In the genomic region with DNA sequence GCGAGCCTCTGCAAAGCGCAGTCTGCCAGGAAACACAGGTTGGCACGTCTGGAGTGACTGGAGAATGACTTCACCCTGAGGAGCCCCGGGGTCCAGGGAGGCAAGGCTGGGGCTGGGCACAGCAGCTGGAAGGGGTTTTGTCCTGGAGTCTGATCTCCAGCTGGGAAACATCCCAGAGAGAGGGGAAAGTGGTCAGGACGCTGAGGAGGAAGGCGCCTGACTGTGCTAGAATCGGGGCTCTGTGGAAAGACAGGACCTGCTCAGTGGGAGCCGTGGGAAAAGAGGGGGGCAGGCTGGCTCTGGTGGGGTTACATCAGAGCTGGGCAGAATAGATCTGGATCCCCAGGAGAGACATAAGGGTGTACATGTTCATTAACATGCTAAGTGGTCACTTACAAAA, we compare ENCODE assay signal across 27 cellular contexts.
DNase-seq lines count a peak whose midpoint lies in the region; ATAC-seq, FAIRE-seq and TF ChIP-seq lines count a peak whose summit lies in the region.
"Had no signal": no experiment of that assay in that cellular context is flagged by ENCODE, and none has a peak within 500 bp of the region (broad histone marks: within the 10 kb centered on the region; RNA-seq: fewer than 3 reads in every experiment).

No MANE protein-coding gene starts in this region.

- POLR2A ChIA-PET in SK-N-SH (lab: Yijun Ruan, JAX) (no interaction called here), WTC11 (lab: Charles Lee) (no interaction called here)

- H3F3A ChIP-seq in SK-N-SH (replicated peaks; ENCODE audit: insufficient read depth) (peaks cover 19% of the 10 kb centered on the region), neural progenitor cell (ENCODE audit: low read depth) (no peaks in the 10 kb centered on the region)

- H3K27ac ChIP-seq in SK-N-SH (ENCODE audit: low read depth in 2 of 2, low read length in 1 of 2) = no peak overlapping the region
- peak overlapping the region; percentile 3 for H3K27ac ChIP-seq in subcutaneous abdominal adipose tissue (ENCODE audit: low read depth, low read length)
- H3K27ac ChIP-seq in neural progenitor cell = no peak overlapping the region
- H3K27ac ChIP-seq: SJSA1 had no signal

- FAIRE-seq in urothelium cell line (lab: Jason Lieb, UNC) = no peak
- FAIRE-seq: G401.6, RCC 7860 had no signal

- CTCF ChIA-PET in SK-N-SH (lab: Yijun Ruan, JAX) = interaction anchor here (0.5 kb wide), 1 partner anchor 27 kb away, joined by 3 read pairs; no protein-coding TSS in a partner anchor
- CTCF ChIA-PET in WTC11 (lab: Charles Lee) = no interaction called here

- H3K4me2 ChIP-seq in SK-N-SH = no peak overlapping the region
- no peak overlapping the region for H3K4me2 ChIP-seq in neural progenitor cell

- H2AFZ ChIP-seq in SK-N-SH (ENCODE audit: low read depth) (no peak overlapping the region), neural progenitor cell (replicated peaks) (no peak overlapping the region)

- no peaks in the 10 kb centered on the region for H3K9me2 ChIP-seq in SK-N-SH

- H3K36me3 ChIP-seq in SK-N-SH (replicated peaks in 1 of 2; ENCODE audit: control insufficient read depth in 1 of 2, insufficient read depth in 2 of 2, low read length in 1 of 2) (peaks cover 11 to 43% of the 10 kb centered on the region in 2 experiments), subcutaneous abdominal adipose tissue (ENCODE audit: control insufficient read depth in 5 of 5, insufficient read depth in 5 of 5, low read length in 5 of 5) (peaks cover 41 to 96% (median 82%) of the 10 kb centered on the region in 5 donors), neural progenitor cell (no peaks in the 10 kb centered on the region)

- H3K27ac Mint-ChIP-seq in WTC11 (peak overlapping the region; percentile 50), mesothelial cell of epicardium (peak overlapping the region; percentile 44), neural progenitor cell (no peak overlapping the region)
- H3K27ac Mint-ChIP-seq: CD8-positive, alpha-beta T cell had no signal

- H3K36me3 Mint-ChIP-seq in WTC11 (peaks cover 4% of the 10 kb centered on the region), mesothelial cell of epicardium (peaks cover 29% of the 10 kb centered on the region), neural progenitor cell (peaks cover 16% of the 10 kb centered on the region)
- H3K36me3 Mint-ChIP-seq: CD8-positive, alpha-beta T cell had no signal

- H4K20me1 ChIP-seq in SK-N-SH (ENCODE audit: insufficient read depth) = no peaks in the 10 kb centered on the region
- no peaks in the 10 kb centered on the region for H4K20me1 ChIP-seq in neural progenitor cell (ENCODE audit: low read depth)

- no peaks in the 10 kb centered on the region for H3K9me3 Mint-ChIP-seq in WTC11
- H3K9me3 Mint-ChIP-seq in mesothelial cell of epicardium = no peaks in the 10 kb centered on the region
- H3K9me3 Mint-ChIP-seq in neural progenitor cell = no peaks in the 10 kb centered on the region
- H3K9me3 Mint-ChIP-seq: CD8-positive, alpha-beta T cell had no signal

- TF ChIP-seq RAD21 in SK-N-SH (IDR thresholded peaks at IDR 0.05; ENCODE audit: low read length) = no peak

- ATAC-seq in SK-N-SH treated with all-trans-retinoic acid at 6 μM for 48 hours = no peak
- no peak for ATAC-seq in WTC11
- ATAC-seq: CD8-positive, alpha-beta T cell; HCT116 had no signal

- no peak for TF ChIP-seq CTCF in SK-N-SH (IDR thresholded peaks at IDR 0.05)
- TF ChIP-seq CTCF in WTC11 (IDR thresholded peaks at IDR 0.05) = no peak
- TF ChIP-seq CTCF in mesothelial cell of epicardium (IDR thresholded peaks at IDR 0.05; ENCODE audit: unreplicated experiment) = no peak
- no peak for TF ChIP-seq CTCF in neural progenitor cell (IDR thresholded peaks at IDR 0.05)

- H3K4me1 Mint-ChIP-seq in WTC11 (no peaks in the 10 kb centered on the region), mesothelial cell of epicardium (peaks cover 14% of the 10 kb centered on the region), neural progenitor cell (no peaks in the 10 kb centered on the region)

- no peaks in the 10 kb centered on the region; the same call in 1 of the 2 replicates for H3K79me2 ChIP-seq in SK-N-SH (ENCODE audit: insufficient read depth)
- no peaks in the 10 kb centered on the region for H3K79me2 ChIP-seq in neural progenitor cell (ENCODE audit: low read depth)

- no peaks in the 10 kb centered on the region for H3K9me3 ChIP-seq in SK-N-SH
- H3K9me3 ChIP-seq in subcutaneous abdominal adipose tissue (ENCODE audit: control insufficient read depth in 5 of 5, low read length in 5 of 5) = no peaks in the 10 kb centered on the region
- H3K9me3 ChIP-seq in neural progenitor cell (ENCODE audit: low read depth) = no peaks in the 10 kb centered on the region
- H3K9me3 ChIP-seq: SJSA1 had no signal

- H3K4me3 ChIP-seq in SK-N-SH (ENCODE audit: low read depth in 2 of 2, low read length in 1 of 2) (no peak overlapping the region), subcutaneous abdominal adipose tissue (ENCODE audit: low read depth in 1 of 5, low read length in 5 of 5) (no peak overlapping the region), neural progenitor cell (no peak overlapping the region)
- H3K4me3 ChIP-seq: SJSA1 had no signal

- H3K9ac ChIP-seq in SK-N-SH (no peak overlapping the region), subcutaneous abdominal adipose tissue (ENCODE audit: low read length in 5 of 5) (no peak overlapping the region), neural progenitor cell (no peak overlapping the region)

- 80% methylated on average over 8 of the region's 8 CpGs for WGBS in SK-N-SH (ENCODE audit: low lambda C conversion rate)

- no peak for TF ChIP-seq EP300 in SK-N-SH (IDR thresholded peaks at IDR 0.05; ENCODE audit: borderline replicate concordance in 1 of 2, low read depth in 1 of 2, low read length in 1 of 2)

- H3K4me3 Mint-ChIP-seq in WTC11 (no peak overlapping the region), mesothelial cell of epicardium (no peak overlapping the region), neural progenitor cell (no peak overlapping the region)
- H3K4me3 Mint-ChIP-seq: CD8-positive, alpha-beta T cell had no signal

- H3K4me1 ChIP-seq in SK-N-SH (ENCODE audit: control insufficient read depth in 1 of 2, insufficient read depth in 2 of 2, low read depth in 1 of 2, low read length in 1 of 2) (no peaks in the 10 kb centered on the region; a peak in 1 of 4 replicates), subcutaneous abdominal adipose tissue (ENCODE audit: control insufficient read depth in 5 of 5, insufficient read depth in 5 of 5, low read length in 5 of 5) (peaks cover 0 to 18% (median 7%) of the 10 kb centered on the region in 5 donors), neural progenitor cell (no peaks in the 10 kb centered on the region)
- H3K4me1 ChIP-seq: SJSA1 had no signal

- H3K27me3 ChIP-seq in SK-N-SH (ENCODE audit: insufficient read depth) = no peaks in the 10 kb centered on the region
- no peaks in the 10 kb centered on the region for H3K27me3 ChIP-seq in subcutaneous abdominal adipose tissue (ENCODE audit: control insufficient read depth in 5 of 5, insufficient read depth in 4 of 5, low read length in 5 of 5)
- no peaks in the 10 kb centered on the region for H3K27me3 ChIP-seq in neural progenitor cell
- H3K27me3 ChIP-seq: SJSA1 had no signal

- DNase-seq in SK-N-SH = peak; percentile 26
- no peak for DNase-seq in WTC11 (ENCODE audit: low spot score)
- no peak for DNase-seq in mesothelial cell of epicardium (ENCODE audit: low spot score in 2 of 2, unreplicated experiment in 2 of 2)
- DNase-seq in neural progenitor cell (ENCODE audit: low spot score) = no peak
- no peak for DNase-seq in urothelium cell line (ENCODE audit: low spot score)
- no peak for DNase-seq in T1000 (lab: John Stamatoyannopoulos, UW)
- DNase-seq: 8988T; C1 segment of cervical spinal cord; Calu3; CD8-positive, alpha-beta T cell; DMS153; GOT3; Kasumi-1; NCI-H1048; NCI-H1436; NCI-H187 treated with DMSO at 0.1 percent for 48 hours; NCI-H2107; NCI-H226; NCI-H524 treated with DMSO at 0.1 percent for 48 hours; OCI-M1; SW 1271 had no signal

- no peaks in the 10 kb centered on the region for H3K27me3 Mint-ChIP-seq in WTC11 (ENCODE audit: low read depth)
- H3K27me3 Mint-ChIP-seq in mesothelial cell of epicardium (ENCODE audit: low read depth) = no peaks in the 10 kb centered on the region
- H3K27me3 Mint-ChIP-seq in neural progenitor cell (ENCODE audit: insufficient read depth, low read depth) = no peaks in the 10 kb centered on the region

TF ChIP-seq in SK-N-SH, 30 proteins besides CTCF, POLR2A, EP300 and RAD21 (continues in another document):
- TF ChIP-seq GABPA (IDR thresholded peaks at IDR 0.05; ENCODE audit: low read depth) (no peak), FOXM1 (IDR thresholded peaks at IDR 0.05; ENCODE audit: low read depth) (no peak), ELF1 (IDR thresholded peaks at IDR 0.05) (no peak), NFIC (IDR thresholded peaks at IDR 0.05; ENCODE audit: borderline replicate concordance) (no peak), TEAD4 (IDR thresholded peaks at IDR 0.05; ENCODE audit: borderline replicate concordance, insufficient read depth) (no peak), RFX5 (IDR thresholded peaks at IDR 0.05; ENCODE audit: low read length) (no peak), CHD2 (IDR thresholded peaks at IDR 0.05; ENCODE audit: low read length, partially characterized antibody) (no peak), EZH2phosphoT487 (IDR thresholded peaks at IDR 0.05; ENCODE audit: borderline replicate concordance, low read depth) (no peak)

TF ChIP-seq in SK-N-SH treated with all-trans-retinoic acid at 6 μM for 48 hours, 23 proteins besides CTCF, POLR2A, EP300 and RAD21:
- TF ChIP-seq ESRRG (CRISPR knock-in tag; IDR thresholded peaks at IDR 0.05) = no peak

TF ChIP-seq in WTC11, 78 proteins besides CTCF, POLR2A, EP300 and RAD21 (continues in another document):
- TF ChIP-seq TCF7 (CRISPR knock-in tag; IDR thresholded peaks at IDR 0.05; ENCODE audit: low read depth) (no peak), CBFB (CRISPR knock-in tag; IDR thresholded peaks at IDR 0.05; ENCODE audit: low read depth) (no peak), ZNF396 (CRISPR knock-in tag; IDR thresholded peaks at IDR 0.05; ENCODE audit: borderline replicate concordance) (no peak), KAT7 (CRISPR knock-in tag; IDR thresholded peaks at IDR 0.05; ENCODE audit: borderline replicate concordance) (no peak), GRHL2 (CRISPR knock-in tag; IDR thresholded peaks at IDR 0.05; ENCODE audit: insufficient replicate concordance, severe bottlenecking) (no peak), TEAD4 (CRISPR knock-in tag; IDR thresholded peaks at IDR 0.05) (no peak), ATF1 (CRISPR knock-in tag; IDR thresholded peaks at IDR 0.05) (no peak), ZNF671 (CRISPR knock-in tag; IDR thresholded peaks at IDR 0.05) (no peak)
- TF ChIP-seq, protein P1, sequence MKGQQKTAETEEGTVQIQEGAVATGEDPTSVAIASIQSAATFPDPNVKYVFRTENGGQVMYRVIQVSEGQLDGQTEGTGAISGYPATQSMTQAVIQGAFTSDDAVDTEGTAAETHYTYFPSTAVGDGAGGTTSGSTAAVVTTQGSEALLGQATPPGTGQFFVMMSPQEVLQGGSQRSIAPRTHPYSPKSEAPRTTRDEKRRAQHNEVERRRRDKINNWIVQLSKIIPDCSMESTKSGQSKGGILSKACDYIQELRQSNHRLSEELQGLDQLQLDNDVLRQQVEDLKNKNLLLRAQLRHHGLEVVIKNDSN (CRISPR knock-in tag; IDR thresholded peaks at IDR 0.05) = no peak
